Comparison of ENCODE assay signal across 18 cellular contexts in the genomic region with DNA sequence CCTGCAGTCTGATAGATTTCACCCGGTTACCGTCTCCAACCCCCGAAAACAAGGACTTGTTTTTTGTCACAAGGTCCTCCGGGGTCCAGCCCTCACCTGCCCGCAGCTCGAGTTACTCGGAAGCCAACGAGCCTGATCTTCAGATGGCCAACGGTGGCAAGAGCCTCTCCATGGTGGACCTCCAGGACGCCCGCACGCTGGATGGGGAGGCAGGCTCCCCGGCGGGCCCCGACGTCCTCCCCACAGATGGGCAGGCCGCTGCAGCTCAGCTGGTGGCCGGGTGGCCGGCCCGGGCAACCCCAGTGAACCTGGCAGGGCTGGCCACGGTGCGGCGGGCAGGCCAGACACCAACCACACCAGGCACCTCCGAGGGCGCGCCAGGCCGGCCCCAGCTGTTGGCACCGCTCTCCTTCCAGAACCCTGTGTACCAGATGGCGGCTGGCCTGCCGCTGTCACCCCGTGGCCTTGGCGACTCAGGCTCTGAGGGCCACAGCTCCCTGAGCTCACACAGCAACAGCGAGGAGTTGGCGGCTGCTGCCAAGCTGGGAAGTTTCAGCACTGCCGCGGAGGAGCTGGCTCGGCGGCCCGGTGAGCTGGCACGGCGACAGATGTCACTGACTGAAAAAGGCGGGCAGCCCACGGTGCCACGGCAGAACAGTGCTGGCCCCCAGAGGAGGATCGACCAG.
DNase-seq lines count a peak whose midpoint lies in the region; ATAC-seq and TF ChIP-seq lines count a peak whose summit lies in the region.
"Had no signal": no experiment of that assay in that cellular context is flagged by ENCODE, and none has a peak within 500 bp of the region (broad histone marks: within the 10 kb centered on the region; RNA-seq: fewer than 3 reads in every experiment).

No MANE protein-coding gene starts in this region.

- no peaks in the 10 kb centered on the region for H3K9me3 ChIP-seq in aorta (ENCODE audit: control insufficient read depth, low read length)

- TF ChIP-seq CTCF in nephron progenitor cell (IDR thresholded peaks at IDR 0.05), result no peak

- H3K36me3 ChIP-seq in aorta (ENCODE audit: control insufficient read depth in 1 of 2, insufficient read depth in 2 of 2, low read length in 1 of 2), result peaks cover 0 to 11% of the 10 kb centered on the region in 2 donors

- DNase-seq in activated naive CD4-positive, alpha-beta T cell treated with anti-CD3 and anti-CD28 coated beads, Interleukin-2, amount 50 U/mL, for 16 hours, result peak; percentile 8
- DNase-seq in activated naive CD4-positive, alpha-beta T cell treated with anti-CD3 and anti-CD28 coated beads, Interleukin-2, amount 50 U/mL, for 72 hours (ENCODE audit: low spot score in 2 of 2), result no peak
- DNase-seq in Right ventricle myocardium superior (peak; percentile 89), nephron progenitor cell (no peak), aorta (peak; percentile 85 to 88), activated T-cell treated with anti-CD3 and anti-CD28 coated beads for 4 hours (no peak), inferior parietal cortex (ENCODE audit: extremely low spot score) (no peak), SHP77 (lab: John Stamatoyannopoulos, UW) (no peak)
- DNase-seq: ACHN; activated CD4-positive, alpha-beta T cell treated with anti-CD3 and anti-CD28 coated beads, Interleukin-2, amount 50 U/mL, for 1 hour; GOT3; kidney glomerular epithelial cell; NCI-H146; NCI-H526 had no signal

- H3K36me3 Mint-ChIP-seq in activated naive CD4-positive, alpha-beta T cell treated with anti-CD3 and anti-CD28 coated beads, Interleukin-2, amount 50 U/mL, for 72 hours, result no peaks in the 10 kb centered on the region
- peaks cover 49% of the 10 kb centered on the region for H3K36me3 Mint-ChIP-seq in nephron progenitor cell (ENCODE audit: low read depth)
- H3K36me3 Mint-ChIP-seq: natural killer cell treated with Interleukin-12 subunit alpha and Interleukin-12 subunit beta and Interleukin-15 and Interleukin-18, amount 100 ng/mL, for 72 hours had no signal

- peak overlapping the region in 1 of 2 donors; percentile 14 for H3K27ac Mint-ChIP-seq in activated naive CD4-positive, alpha-beta T cell treated with anti-CD3 and anti-CD28 coated beads, Interleukin-2, amount 50 U/mL, for 72 hours
- H3K27ac Mint-ChIP-seq in nephron progenitor cell, result peak overlapping the region; percentile 84
- H3K27ac Mint-ChIP-seq: natural killer cell treated with Interleukin-12 subunit alpha and Interleukin-12 subunit beta and Interleukin-15 and Interleukin-18, amount 100 ng/mL, for 72 hours had no signal

- no peak for ATAC-seq in activated naive CD4-positive, alpha-beta T cell treated with anti-CD3 and anti-CD28 coated beads, Interleukin-2, amount 50 U/mL, for 72 hours
- ATAC-seq in Right ventricle myocardium superior (ENCODE audit: poor library complexity) (peak; percentile 91), aorta (ENCODE audit: low FRiP score) (peak; percentile 53)
- ATAC-seq: K562; natural killer cell treated with Interleukin-12 subunit alpha and Interleukin-12 subunit beta and Interleukin-15 and Interleukin-18, amount 100 ng/mL, for 72 hours had no signal

- no peaks in the 10 kb centered on the region for H3K27me3 ChIP-seq in aorta (ENCODE audit: control insufficient read depth in 1 of 2, insufficient read depth in 2 of 2, low read length in 1 of 2)

- H3K4me1 Mint-ChIP-seq in nephron progenitor cell, result no peaks in the 10 kb centered on the region

- intact Hi-C loops in Right ventricle myocardium superior (cut with DNase I) (no loop called here), aorta (cut with DNase I) (loop anchor here in 1 of 2 donors (5.0 kb wide), 2 partner anchors 35 to 75 kb away; no protein-coding TSS in a partner anchor)

- H3K9me3 Mint-ChIP-seq in activated naive CD4-positive, alpha-beta T cell treated with anti-CD3 and anti-CD28 coated beads, Interleukin-2, amount 50 U/mL, for 72 hours, result no peaks in the 10 kb centered on the region
- H3K9me3 Mint-ChIP-seq in nephron progenitor cell, result no peaks in the 10 kb centered on the region
- H3K9me3 Mint-ChIP-seq: natural killer cell treated with Interleukin-12 subunit alpha and Interleukin-12 subunit beta and Interleukin-15 and Interleukin-18, amount 100 ng/mL, for 72 hours had no signal

- H3K4me1 ChIP-seq in aorta (ENCODE audit: control insufficient read depth in 1 of 2, insufficient read depth in 2 of 2, low read length in 2 of 2), result no peaks in the 10 kb centered on the region

- H3K4me3 ChIP-seq in aorta (ENCODE audit: low read length in 2 of 2), result no peak overlapping the region
- H3K4me3 ChIP-seq: K562, skin epidermis had no signal

- H3K4me3 Mint-ChIP-seq in nephron progenitor cell, result no peak overlapping the region
- H3K4me3 Mint-ChIP-seq: brain; natural killer cell treated with Interleukin-12 subunit alpha and Interleukin-12 subunit beta and Interleukin-15 and Interleukin-18, amount 100 ng/mL, for 72 hours had no signal

- 27 to 29% methylated on average over 43 to 45 of the region's 45 CpGs for WGBS in aorta, 2 donors

- no peaks in the 10 kb centered on the region for H3K27me3 Mint-ChIP-seq in nephron progenitor cell (ENCODE audit: low read depth, poor library complexity)
- H3K27me3 Mint-ChIP-seq: natural killer cell treated with Interleukin-12 subunit alpha and Interleukin-12 subunit beta and Interleukin-15 and Interleukin-18, amount 100 ng/mL, for 72 hours had no signal

- peak overlapping the region; percentile 2 to 93 for H3K27ac ChIP-seq in aorta (ENCODE audit: low read depth in 1 of 2, low read length in 2 of 2)

Comparison
In these comparisons a context has a peak if more than half of its experiments do, and no peak if none do; other contexts are left out.
1. DNase-seq: peak in activated naive CD4-positive, alpha-beta T cell treated with anti-CD3 and anti-CD28 coated beads, Interleukin-2, amount 50 U/mL, for 16 hours (single experiment), Right ventricle myocardium superior (single experiment) and aorta (2 of 2); none in activated naive CD4-positive, alpha-beta T cell treated with anti-CD3 and anti-CD28 coated beads, Interleukin-2, amount 50 U/mL, for 72 hours (0 of 2), nephron progenitor cell (single experiment), activated T-cell treated with anti-CD3 and anti-CD28 coated beads for 4 hours (single experiment), inferior parietal cortex (single experiment) and SHP77 (0 of 2).
2. ATAC-seq: peak in Right ventricle myocardium superior (single experiment) and aorta (single experiment); none in activated naive CD4-positive, alpha-beta T cell treated with anti-CD3 and anti-CD28 coated beads, Interleukin-2, amount 50 U/mL, for 72 hours (0 of 2).